In genomic region chr22:19233189-19233661, GRCh38 we compare ENCODE assay signal across 18 cellular contexts. TPM values are rescaled to one million over a fixed set of nuclear protein-coding genes. Genes with fewer than 3 reads are reported as not detected.
DNase-seq lines count a peak whose midpoint lies in the region; ATAC-seq, FAIRE-seq and TF ChIP-seq lines count a peak whose summit lies in the region.
"Had no signal": no experiment of that assay in that cellular context is flagged by ENCODE, and none has a peak within 500 bp of the region (broad histone marks: within the 10 kb centered on the region; RNA-seq: fewer than 3 reads in every experiment).

No MANE protein-coding gene starts in this region.

- no peaks in the 10 kb centered on the region for H3K9me1 ChIP-seq in K562 (ENCODE audit: control insufficient read depth, insufficient read depth, low read length)

- POLR2A ChIA-PET in K562 (lab: Yijun Ruan, JAX): interaction anchor here (0.6 to 3.4 kb wide), 7 partner anchors 12 to 385 kb away, joined by 3 to 18 read pairs (median 4); partner anchors contain the start of gene CLTCL1

- peak; percentile 59 for DNase-seq in NCI-H69 (lab: John Stamatoyannopoulos, UW)
- DNase-seq in K562 (ENCODE audit: extremely low read depth in 1 of 4, low spot score in 3 of 4): peak in 1 of 4 experiments; percentile 49
- DNase-seq in osteocyte (ENCODE audit: extremely low spot score, unreplicated experiment): peak; percentile 68
- no peak for DNase-seq in upper lobe of right lung
- DNase-seq in dermis blood vessel endothelial cell: no peak
- no peak for DNase-seq in MV-4-11 (lab: John Stamatoyannopoulos, UW)
- DNase-seq: Caco-2; CD4-positive, CD25-positive, alpha-beta regulatory T cell; CD8-positive, alpha-beta T cell; GF-D8; GOT3; HFFc6 had no signal

- no peaks in the 10 kb centered on the region for H3K36me3 ChIP-seq in K562 (ENCODE audit: control insufficient read depth, insufficient read depth, low read length)
- peaks cover 17% of the 10 kb centered on the region for H3K36me3 ChIP-seq in upper lobe of right lung

- TF ChIP-seq RAD21 in K562 (CRISPR knock-in tag; conservative IDR thresholded peaks at IDR 0.05 in 1 of 2, IDR thresholded peaks at IDR 0.05 in 1 of 2): no peak

- in situ Hi-C loops in K562 (cut with MboI): no loop called here

- FAIRE-seq in K562 (lab: Jason Lieb, UNC): no peak
- FAIRE-seq: GM12891, GM18507, H54 had no signal

- no peaks in the 10 kb centered on the region for H4K20me1 ChIP-seq in K562 (replicated peaks; ENCODE audit: control insufficient read depth, insufficient read depth, low read length)
- H4K20me1 ChIP-seq: BLaER1 had no signal

- ATAC-seq in K562 (peak; percentile 51), upper lobe of right lung (peak; percentile 58)
- ATAC-seq: CD8-positive, alpha-beta T cell had no signal

- CTCF ChIA-PET in K562 (lab: Yijun Ruan, JAX; ENCODE audit: low intra/inter-chr PET ratio): no interaction called here

- no peak overlapping the region for H3K27ac Mint-ChIP-seq in osteocyte (ENCODE audit: unreplicated experiment)
- H3K27ac Mint-ChIP-seq: B cell; CD4-positive, CD25-positive, alpha-beta regulatory T cell; CD8-positive, alpha-beta T cell; HFFc6 had no signal

- H3K4me1 Mint-ChIP-seq in osteocyte (ENCODE audit: unreplicated experiment): no peaks in the 10 kb centered on the region
- H3K4me1 Mint-ChIP-seq: B cell; CD4-positive, CD25-positive, alpha-beta regulatory T cell had no signal

- no peak overlapping the region for H3K4me3 ChIP-seq in K562
- no peak overlapping the region for H3K4me3 ChIP-seq in upper lobe of right lung
- H3K4me3 ChIP-seq: BLaER1, HAP-1 had no signal

- TF ChIP-seq CTCF in K562 (IDR thresholded peaks at IDR 0.05 in 2 of 3, conservative IDR thresholded peaks at IDR 0.05 in 1 of 3; ENCODE audit: insufficient read depth in 2 of 3, low read depth in 1 of 3, low read length in 3 of 3) (no peak), osteocyte (IDR thresholded peaks at IDR 0.05) (no peak), upper lobe of right lung (IDR thresholded peaks at IDR 0.05) (no peak)

- no peaks in the 10 kb centered on the region for H3K27me3 Mint-ChIP-seq in osteocyte (ENCODE audit: unreplicated experiment)

- no peak overlapping the region for H3K4me3 Mint-ChIP-seq in osteocyte (ENCODE audit: unreplicated experiment)
- H3K4me3 Mint-ChIP-seq: B cell; CD4-positive, CD25-positive, alpha-beta regulatory T cell; CD8-positive, alpha-beta T cell; HFFc6 had no signal

- H2AFZ ChIP-seq in K562 (ENCODE audit: low read depth, low read length): no peak overlapping the region

- H3K36me3 Mint-ChIP-seq in osteocyte (ENCODE audit: unreplicated experiment): peaks cover 29% of the 10 kb centered on the region
- H3K36me3 Mint-ChIP-seq: CD4-positive, CD25-positive, alpha-beta regulatory T cell; CD8-positive, alpha-beta T cell had no signal

- H3K4me2 ChIP-seq in K562 (ENCODE audit: insufficient read depth, low read length): no peak overlapping the region
- H3K4me2 ChIP-seq: BLaER1 had no signal

- H3K4me1 ChIP-seq in K562 (replicated peaks in 1 of 2; ENCODE audit: control insufficient read depth in 2 of 2, insufficient read depth in 2 of 2, low read length in 2 of 2) (peaks cover 0 to 8% of the 10 kb centered on the region in 2 experiments; a peak in 3 of 5 replicates), upper lobe of right lung (no peaks in the 10 kb centered on the region)
- H3K4me1 ChIP-seq: BLaER1, Caco-2 had no signal

- no TSS peak for BruUV-seq in K562 (replicated peaks; lab: Mats Ljungman, UMichigan)

- intact Hi-C loops in K562 (cut with micrococcal nuclease) (no loop called here), upper lobe of right lung (cut with DNase I) (no loop called here)

- H3K27ac ChIP-seq in K562 (ENCODE audit: extremely low read depth, low read depth, low read length) (no peak overlapping the region), upper lobe of right lung (no peak overlapping the region)
- H3K27ac ChIP-seq: BLaER1 had no signal

- 13% methylated on average over 11 of the region's 11 CpGs for WGBS in K562 (ENCODE audit: insufficient coverage, low coverage, missing lambda C conversion rate)

- no peak for TF ChIP-seq EP300 in K562 (IDR thresholded peaks at IDR 0.05; ENCODE audit: low read length)

- H3K9me3 ChIP-seq in K562 (replicated peaks; ENCODE audit: control insufficient read depth, insufficient read depth, low read depth, low read length) (no peaks in the 10 kb centered on the region), upper lobe of right lung (no peaks in the 10 kb centered on the region)
- H3K9me3 ChIP-seq: Caco-2, HAP-1 had no signal

- H3K27me3 ChIP-seq in K562 (ENCODE audit: control insufficient read depth in 2 of 2, insufficient read depth in 2 of 2, low read length in 2 of 2) (peaks cover 51 to 55% of the 10 kb centered on the region in 2 experiments), upper lobe of right lung (no peaks in the 10 kb centered on the region)
- H3K27me3 ChIP-seq: BLaER1 had no signal

- no peak overlapping the region for H3K9ac ChIP-seq in K562 (ENCODE audit: insufficient read depth in 1 of 2, low read depth in 2 of 2, low read length in 2 of 2)
- H3K9ac ChIP-seq: BLaER1 had no signal

- H3K9me3 Mint-ChIP-seq in osteocyte (ENCODE audit: unreplicated experiment): no peaks in the 10 kb centered on the region
- H3K9me3 Mint-ChIP-seq: CD4-positive, CD25-positive, alpha-beta regulatory T cell; CD8-positive, alpha-beta T cell; HFFc6 had no signal

- no peak for TF ChIP-seq POLR2A in K562 (conservative IDR thresholded peaks at IDR 0.05)

- no peaks in the 10 kb centered on the region for H3K79me2 ChIP-seq in K562 (ENCODE audit: control insufficient read depth, insufficient read depth, low read length)

TF ChIP-seq in K562, 482 proteins besides CTCF, POLR2A, EP300 and RAD21 (continues in another document):
- TF ChIP-seq TAF1 (IDR thresholded peaks at IDR 0.05; ENCODE audit: control insufficient read depth, extremely low read depth, insufficient read depth, low read length, severe bottlenecking) (no peak), CEBPB (tag; IDR thresholded peaks at IDR 0.05) (peak; percentile 25; the same call in 1 of the 2 replicates), SPI1 (IDR thresholded peaks at IDR 0.05; ENCODE audit: borderline replicate concordance, low read depth, low read length) (no peak), BRD4 (IDR thresholded peaks at IDR 0.05) (0 out of 2 replicates have a peak, but pooled peaks have one; percentile 8), FOXK1 (CRISPR knock-in tag; IDR thresholded peaks at IDR 0.05; ENCODE audit: borderline replicate concordance) (peak; percentile 55; the same call in 1 of the 2 replicates), SMAD1 (IDR thresholded peaks at IDR 0.05; ENCODE audit: low read depth, low read length, partially characterized antibody) (no peak)
- TF ChIP-seq, protein P1, sequence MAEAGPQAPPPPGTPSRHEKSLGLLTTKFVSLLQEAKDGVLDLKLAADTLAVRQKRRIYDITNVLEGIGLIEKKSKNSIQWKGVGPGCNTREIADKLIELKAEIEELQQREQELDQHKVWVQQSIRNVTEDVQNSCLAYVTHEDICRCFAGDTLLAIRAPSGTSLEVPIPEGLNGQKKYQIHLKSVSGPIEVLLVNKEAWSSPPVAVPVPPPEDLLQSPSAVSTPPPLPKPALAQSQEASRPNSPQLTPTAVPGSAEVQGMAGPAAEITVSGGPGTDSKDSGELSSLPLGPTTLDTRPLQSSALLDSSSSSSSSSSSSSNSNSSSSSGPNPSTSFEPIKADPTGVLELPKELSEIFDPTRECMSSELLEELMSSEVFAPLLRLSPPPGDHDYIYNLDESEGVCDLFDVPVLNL (CRISPR knock-in tag; IDR thresholded peaks at IDR 0.05; ENCODE audit: low read depth): no peak

RNA-seq across cellular contexts. Expression of gene SLC25A1, which starts 54.7 kb away (rescaled TPM):
- total RNA-seq in K562 (2011; cell fraction: chromatin; rRNA removed; ENCODE audit: low replicate concordance): 34.4 and 107 TPM in 2 replicates
- total RNA-seq in K562 (2011; cell fraction: nucleolus; rRNA removed): 114 and 122 TPM in 2 replicates
- total RNA-seq in K562 (2011; cell fraction: nucleoplasm; rRNA removed): 76.8 and 81.5 TPM in 2 replicates
- total RNA-seq in K562 (2014; rRNA removed) (329 and 469 TPM in 2 replicates), K562 (2014; rRNA removed; fragmentation: Illumina TruSeq; extraction: Trizol) (54.3 and 89.6 TPM in 2 replicates), K562 (2015; rRNA removed; fragmentation: Illumina TruSeq; extraction: Trizol) (109 and 119 TPM in 2 replicates), K562 (2021) (399 and 408 TPM in 2 replicates), osteocyte (96.1 and 96.2 TPM in 2 replicates), upper lobe of right lung (63.0 TPM), dermis blood vessel endothelial cell (87.3 and 175 TPM in 2 replicates)
- polyA plus RNA-seq in K562 (2011; rRNA removed) (110 and 216 TPM in 2 replicates), K562 (2014; fragmentation: Illumina TruSeq; extraction: Trizol) (183 and 239 TPM in 2 replicates), K562 (2014; fragmentation: Nextera tagmentation; extraction: Ambion mirVana) (10 to 100 TPM; 11.0 to 23.7 TPM), K562 (2014; rRNA removed) (248 and 262 TPM in 2 replicates)
- polyA plus RNA-seq in K562 (2011; cell fraction: cytosol; rRNA removed): 329 and 368 TPM in 2 replicates
- polyA plus RNA-seq in K562 (2011; cell fraction: nucleus; rRNA removed): 294 and 343 TPM in 2 replicates
- 272 and 330 TPM in 2 replicates for polyA plus RNA-seq in K562 (2012)
- 64.7 and 77.1 TPM in 2 replicates for polyA minus RNA-seq in K562 (2011; rRNA and poly(A)+ RNA removed)
- 103 and 287 TPM in 2 replicates for polyA minus RNA-seq in K562 (2011; cell fraction: cytosol; rRNA and poly(A)+ RNA removed)
- polyA minus RNA-seq in K562 (2011; cell fraction: nucleus; rRNA and poly(A)+ RNA removed): 46.3 and 88.1 TPM in 2 replicates

RNA-seq across cellular contexts. Expression of gene CLTCL1, which starts 58.3 kb away (rescaled TPM):
- total RNA-seq in K562 (2011; cell fraction: chromatin; rRNA removed; ENCODE audit: low replicate concordance): 78.7 and 79.9 TPM in 2 replicates
- total RNA-seq in K562 (2011; cell fraction: nucleolus; rRNA removed): 32.0 and 34.7 TPM in 2 replicates
- total RNA-seq in K562 (2011; cell fraction: nucleoplasm; rRNA removed): 23.7 and 38.1 TPM in 2 replicates
- total RNA-seq in K562 (2014; rRNA removed) (4.3 and 5.4 TPM in 2 replicates), K562 (2014; rRNA removed; fragmentation: Illumina TruSeq; extraction: Trizol) (4.2 and 4.6 TPM in 2 replicates), K562 (2015; rRNA removed; fragmentation: Illumina TruSeq; extraction: Trizol) (3.6 and 4.5 TPM in 2 replicates), K562 (2021) (8.5 and 8.8 TPM in 2 replicates), osteocyte (7.9 and 10.1 TPM in 2 replicates), upper lobe of right lung (4.3 TPM), dermis blood vessel endothelial cell (4.2 and 4.9 TPM in 2 replicates)
- polyA plus RNA-seq in K562 (2011; rRNA removed) (11.7 and 17.0 TPM in 2 replicates), K562 (2014; fragmentation: Illumina TruSeq; extraction: Trizol) (4.3 and 5.0 TPM in 2 replicates), K562 (2014; fragmentation: Nextera tagmentation; extraction: Ambion mirVana) (1 to 10 TPM; 1.1 to 2.1 TPM), K562 (2014; rRNA removed) (5.8 and 8.8 TPM in 2 replicates)
- polyA plus RNA-seq in K562 (2011; cell fraction: cytosol; rRNA removed): 10.3 and 14.5 TPM in 2 replicates
- 41.1 and 49.0 TPM in 2 replicates for polyA plus RNA-seq in K562 (2011; cell fraction: nucleus; rRNA removed)
- polyA plus RNA-seq in K562 (2012): 5.7 and 18.7 TPM in 2 replicates
- 25.0 and 27.6 TPM in 2 replicates for polyA minus RNA-seq in K562 (2011; rRNA and poly(A)+ RNA removed)
- 12.9 and 15.0 TPM in 2 replicates for polyA minus RNA-seq in K562 (2011; cell fraction: cytosol; rRNA and poly(A)+ RNA removed)
- 18.0 and 35.4 TPM in 2 replicates for polyA minus RNA-seq in K562 (2011; cell fraction: nucleus; rRNA and poly(A)+ RNA removed)

Comparison
In these comparisons a context has a peak if more than half of its experiments do, and no peak if none do; other contexts are left out.
1. DNase-seq: peak in NCI-H69 (single experiment) and osteocyte (single experiment); none in upper lobe of right lung (single experiment), dermis blood vessel endothelial cell (single experiment) and MV-4-11 (single experiment).